2 cellular contexts compared by ENCODE assay signal in genomic region chr19:3163943-3164342, GRCh38.
TF ChIP-seq lines count a peak whose summit lies in the region.

No MANE protein-coding gene starts in this region.

TF ChIP-seq in HCT116, 20 proteins besides CTCF, POLR2A, EP300 and RAD21:
- no peak for TF ChIP-seq ATF3 (IDR thresholded peaks at IDR 0.05)
- TF ChIP-seq EGR1 (IDR thresholded peaks at IDR 0.05; ENCODE audit: low read depth): no peak
- TF ChIP-seq EZH2phosphoT487 (IDR thresholded peaks at IDR 0.05; ENCODE audit: borderline replicate concordance): no peak
- TF ChIP-seq POLR2AphosphoS5 (IDR thresholded peaks at IDR 0.05; ENCODE audit: low read depth, low read length): no peak
- no peak for TF ChIP-seq FOSL1 (IDR thresholded peaks at IDR 0.05; ENCODE audit: low read depth)
- TF ChIP-seq ZBTB33 (IDR thresholded peaks at IDR 0.05; ENCODE audit: extremely low read depth, insufficient replicate concordance, low read length): no peak
- TF ChIP-seq CEBPB (IDR thresholded peaks at IDR 0.05; ENCODE audit: low read depth): no peak
- TF ChIP-seq CBX3 (IDR thresholded peaks at IDR 0.05; ENCODE audit: low read depth): no peak
- TF ChIP-seq SRF (IDR thresholded peaks at IDR 0.05; ENCODE audit: low read depth): no peak
- no peak for TF ChIP-seq EZH2 (IDR thresholded peaks at IDR 0.05)
- no peak for TF ChIP-seq ZFX (IDR thresholded peaks at IDR 0.05)
- TF ChIP-seq ZNF274 (IDR thresholded peaks at IDR 0.05; ENCODE audit: low read depth, low read length): no peak
- no peak for TF ChIP-seq SP1 (IDR thresholded peaks at IDR 0.05; ENCODE audit: low read depth)
- no peak for TF ChIP-seq JUND (IDR thresholded peaks at IDR 0.05)
- no peak for TF ChIP-seq MAX (IDR thresholded peaks at IDR 0.05)
- no peak for TF ChIP-seq TCF7L2 (IDR thresholded peaks at IDR 0.05; ENCODE audit: borderline replicate concordance, extremely low read depth, insufficient read depth, insufficient read length)
TF ChIP-seq in HCT116: peak in this region for 0.

TF ChIP-seq in K562, 482 proteins besides CTCF, POLR2A, EP300 and RAD21:
- TF ChIP-seq PTBP1 (IDR thresholded peaks at IDR 0.05; ENCODE audit: low read depth, low read length): no peak
- no peak for TF ChIP-seq FOXP1 (CRISPR knock-in tag; IDR thresholded peaks at IDR 0.05)
- TF ChIP-seq PHB2 (IDR thresholded peaks at IDR 0.05; ENCODE audit: low read depth): no peak
- no peak for TF ChIP-seq PHF21A (IDR thresholded peaks at IDR 0.05; ENCODE audit: borderline replicate concordance, low read depth)
- no peak for TF ChIP-seq SAP30 (IDR thresholded peaks at IDR 0.05; ENCODE audit: borderline replicate concordance, insufficient read depth, low read depth, low read length, poor library complexity, severe bottlenecking)
- no peak for TF ChIP-seq ZNF511 (CRISPR knock-in tag; IDR thresholded peaks at IDR 0.05)
